In genomic region chr1:62315387-62315786, GRCh38 we compare ENCODE assay signal across 32 cellular contexts. TPM values are rescaled to one million over a fixed set of nuclear protein-coding genes. Genes with fewer than 3 reads are reported as not detected.
"Had no signal": no experiment of that assay in that cellular context is flagged by ENCODE, and none has a peak within 500 bp of the region (broad histone marks: within the 10 kb centered on the region; RNA-seq: fewer than 3 reads in every experiment).

No MANE protein-coding gene starts in this region.

- H3K36me3 ChIP-seq: heart right ventricle, lower lobe of right lung, pancreas, prostate gland, sigmoid colon, transverse colon, uterus had no signal

- FAIRE-seq: keratinocyte, pancreas, small intestine had no signal

- H3K4me3 ChIP-seq: heart right ventricle, lower lobe of right lung, pancreas, prostate gland, sigmoid colon, transverse colon, uterus had no signal

- H3K9me3 ChIP-seq: heart right ventricle, lower lobe of right lung, pancreas, prostate gland, sigmoid colon, transverse colon, uterus had no signal

- ATAC-seq: heart right ventricle; left cardiac atrium; left lobe of liver; left ventricle myocardium superior; lower lobe of right lung; natural killer cell; right cardiac atrium; stimulated activated memory B cell treated with anti-CD40 and anti-IgM and Interleukin-4, amounts not matched to agents 10 μg/mL and 1 μg/mL and 100 μg/mL, for 72 hours; stimulated activated naive CD8-positive, alpha-beta T cell treated with anti-CD3 and anti-CD28 coated beads, Interleukin-15, amount 100 ng/mL, for 72 hours had no signal

- H3K4me1 ChIP-seq: pancreas had no signal

- H3K36me3 Mint-ChIP-seq: naive B cell; natural killer cell; stimulated activated memory B cell treated with anti-CD40 and anti-IgM and Interleukin-4, amounts not matched to agents 10 μg/mL and 1 μg/mL and 100 μg/mL, for 72 hours had no signal

- DNase-seq: heart right ventricle; hippocampal formation; kidney glomerular epithelial cell; left cardiac atrium; left ventricle myocardium superior; lower lobe of right lung; mammary epithelial cell; mesenchymal stem cell; naive B cell; natural killer cell; nucleus accumbens; pancreas; posterior cingulate gyrus; retina; right cardiac atrium; sigmoid colon; small intestine; stimulated activated CD4-positive, alpha-beta T cell treated with anti-CD3 and anti-CD28 coated beads, Interleukin-1b, Interleukin-23, amount 100 ng/mL, for 48 hours; stimulated activated CD4-positive, alpha-beta T cell treated with anti-CD3 and anti-CD28 coated beads, Interleukin-2, amount 100 ng/mL, for 48 hours; stimulated activated CD4-positive, alpha-beta T cell treated with anti-CD3 and anti-CD28 coated beads, Interleukin-4, amount 100 ng/mL, for 4 hours; stimulated activated CD8-positive, alpha-beta memory T cell treated with anti-CD3 and anti-CD28 coated beads, Interleukin-4, amount 100 ng/mL, for 48 hours; stimulated activated naive CD4-positive, alpha-beta T cell treated with Interleukin-2 at 50 U/mL for 16 hours; stimulated activated naive CD8-positive, alpha-beta T cell treated with anti-CD3 and anti-CD28 coated beads, Interleukin-15, amount 100 ng/mL, for 72 hours; substantia nigra; transverse colon; uterus had no signal

- H3K4me1 Mint-ChIP-seq: natural killer cell; stimulated activated memory B cell treated with anti-CD40 and anti-IgM and Interleukin-4, amounts not matched to agents 10 μg/mL and 1 μg/mL and 100 μg/mL, for 72 hours; stimulated activated naive CD8-positive, alpha-beta T cell treated with anti-CD3 and anti-CD28 coated beads, Interleukin-15, amount 100 ng/mL, for 72 hours had no signal

- H3K27me3 ChIP-seq: pancreas had no signal

- H3K4me3 Mint-ChIP-seq: naive B cell; natural killer cell; stimulated activated memory B cell treated with anti-CD40 and anti-IgM and Interleukin-4, amounts not matched to agents 10 μg/mL and 1 μg/mL and 100 μg/mL, for 72 hours; stimulated activated naive CD8-positive, alpha-beta T cell treated with anti-CD3 and anti-CD28 coated beads, Interleukin-15, amount 100 ng/mL, for 72 hours had no signal

- H3K9me3 Mint-ChIP-seq: naive B cell; natural killer cell; neural crest cell; stimulated activated memory B cell treated with anti-CD40 and anti-IgM and Interleukin-4, amounts not matched to agents 10 μg/mL and 1 μg/mL and 100 μg/mL, for 72 hours; stimulated activated naive CD8-positive, alpha-beta T cell treated with anti-CD3 and anti-CD28 coated beads, Interleukin-15, amount 100 ng/mL, for 72 hours had no signal

- H3K27ac Mint-ChIP-seq: naive B cell; natural killer cell; stimulated activated memory B cell treated with anti-CD40 and anti-IgM and Interleukin-4, amounts not matched to agents 10 μg/mL and 1 μg/mL and 100 μg/mL, for 72 hours had no signal

- H3K27ac ChIP-seq: heart right ventricle, lower lobe of right lung, prostate gland, sigmoid colon, transverse colon, uterus had no signal

RNA-seq across cellular contexts. Expression of gene KANK4, which starts 3.8 kb away (rescaled TPM):
- total RNA-seq: mononuclear cell, natural killer cell had no signal
